Comparison of ENCODE assay signal across 9 cellular contexts in the genomic region with DNA sequence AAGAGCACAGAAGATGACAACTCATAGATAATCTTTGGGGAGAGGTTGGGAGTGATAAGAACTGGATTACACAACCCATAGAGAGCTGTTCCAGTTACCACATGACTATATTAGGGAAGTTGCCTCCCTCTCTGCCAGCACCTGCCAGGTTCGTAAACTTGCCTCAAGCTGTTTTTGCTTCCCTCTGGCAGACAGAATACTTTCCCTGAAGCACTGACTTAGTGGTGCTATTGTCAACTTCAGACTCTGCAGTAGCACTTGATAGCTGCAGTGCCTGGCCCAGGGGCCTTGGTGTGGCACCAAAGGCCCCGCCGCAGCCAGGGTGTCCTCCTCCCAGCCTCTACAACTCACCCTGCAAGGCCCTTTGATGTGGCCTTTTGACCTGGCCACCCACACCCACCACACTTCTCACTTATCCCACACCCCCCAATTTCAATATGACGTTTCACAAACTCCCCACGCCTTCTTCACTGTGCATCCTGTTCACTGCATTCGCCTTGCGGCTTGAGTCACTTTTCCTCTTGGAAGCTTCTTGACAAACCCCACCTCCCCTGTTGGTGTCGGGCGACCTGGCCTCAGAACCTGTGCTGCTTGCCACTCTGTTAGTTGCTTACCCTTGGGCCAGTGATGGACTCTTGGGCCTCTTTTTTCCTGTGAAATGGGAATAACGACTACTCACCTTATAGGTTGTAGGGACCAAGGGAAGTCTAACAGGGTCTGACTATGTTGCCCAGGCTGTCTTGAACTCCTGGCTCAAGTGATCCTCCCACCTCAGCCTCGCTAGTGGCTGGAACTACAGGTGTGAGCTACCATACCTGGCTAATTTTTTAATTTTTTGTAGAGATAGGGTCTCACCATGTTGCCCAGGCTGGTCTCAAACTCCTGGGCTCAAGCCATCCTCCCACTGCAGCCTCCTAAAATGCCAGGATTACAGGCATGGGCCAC. TPM values are rescaled to one million over a fixed set of nuclear protein-coding genes. Genes with fewer than 3 reads are reported as not detected.
DNase-seq lines count a peak whose midpoint lies in the region; FAIRE-seq and TF ChIP-seq lines count a peak whose summit lies in the region.
"Had no signal": no experiment of that assay in that cellular context is flagged by ENCODE, and none has a peak within 500 bp of the region (broad histone marks: within the 10 kb centered on the region; RNA-seq: fewer than 3 reads in every experiment).

No MANE protein-coding gene starts in this region.

- peak overlapping the region in 1 of 2 experiments; percentile 84; a peak in 1 of 4 replicates for H3K4me2 ChIP-seq in H1 (ENCODE audit: insufficient read depth in 1 of 2, low read depth in 2 of 2, low read length in 2 of 2)

- no peak for FAIRE-seq in H1 (lab: Jason Lieb, UNC)
- FAIRE-seq in urothelium cell line (lab: Jason Lieb, UNC): no peak

- no peak for TF ChIP-seq POLR2A in H1 (IDR thresholded peaks at IDR 0.05; ENCODE audit: control extremely low read depth in 1 of 2, low read depth in 2 of 2, low read length in 2 of 2)

- no peak for TF ChIP-seq EP300 in H1 (IDR thresholded peaks at IDR 0.05; ENCODE audit: borderline replicate concordance in 1 of 2, low read depth in 2 of 2, low read length in 2 of 2)

- peak overlapping the region; percentile 99 for H3K18ac ChIP-seq in H1 (ENCODE audit: extremely low read depth, low read length)

- H3K79me2 ChIP-seq in H1 (ENCODE audit: control insufficient read depth in 1 of 2, insufficient read depth in 2 of 2, low read length in 2 of 2): peaks cover 0 to 6% of the 10 kb centered on the region in 2 experiments; a peak in 1 of 4 replicates

- no peaks in the 10 kb centered on the region for H3K27me3 ChIP-seq in H1 (replicated peaks in 1 of 4; ENCODE audit: control insufficient read depth in 3 of 4, extremely low read depth in 1 of 4, insufficient read depth in 3 of 4, low read length in 3 of 4)

- peak overlapping the region; percentile 100 for H2AK5ac ChIP-seq in H1 (ENCODE audit: low read depth, low read length)

- H2BK20ac ChIP-seq in H1 (ENCODE audit: low read length): peak overlapping the region; percentile 100

- peak overlapping the region; percentile 100 for H2BK12ac ChIP-seq in H1 (ENCODE audit: low read depth, low read length)

- H3K79me1 ChIP-seq in H1 (ENCODE audit: low read depth, low read length): 0 out of 2 replicates have a peak, but pooled peaks cover 2% of the 10 kb centered on the region

- DNase-seq in activated CD4-positive, alpha-beta T cell treated with anti-CD3 and anti-CD28 coated beads, Interleukin-2, amount 50 U/mL, for 48 hours: peak; percentile 2 to 13
- DNase-seq in activated CD4-positive, alpha-beta T cell treated with anti-CD3 and anti-CD28 coated beads for 1 hour: no peak
- DNase-seq in NOMO-1 treated with DMSO at 0.1 percent for 48 hours (lab: John Stamatoyannopoulos, UW; ENCODE audit: unreplicated experiment): peak; percentile 19
- no peak for DNase-seq in H1 (ENCODE audit: low read depth in 1 of 2, low spot score in 2 of 2)
- peak; percentile 1 to 6 for DNase-seq in stimulated activated CD8-positive, alpha-beta memory T cell treated with anti-CD3 and anti-CD28 coated beads, Interleukin-2, amount 100 ng/mL, for 48 hours (ENCODE audit: low read depth in 2 of 2)
- DNase-seq in urothelium cell line (ENCODE audit: low spot score): no peak
- no peak for DNase-seq in HK-2 (ENCODE audit: unreplicated experiment)
- no peak for DNase-seq in GM13976 (ENCODE audit: low spot score)
- DNase-seq: activated CD4-positive, alpha-beta T cell treated with anti-CD3 and anti-CD28 coated beads for 48 hours had no signal

- peak overlapping the region; percentile 5 for H3K14ac ChIP-seq in H1 (ENCODE audit: insufficient read length)

- peak overlapping the region; percentile 98 for H4K5ac ChIP-seq in H1 (ENCODE audit: insufficient read length, low read depth, low read length)

- no peak overlapping the region for H3K9ac ChIP-seq in H1 (replicated peaks in 1 of 4; ENCODE audit: extremely low read depth in 1 of 4, low read depth in 3 of 4, low read length in 3 of 4)

- 0 out of 2 replicates have a peak overlapping the region, but pooled peaks have one; percentile 51 for H4K8ac ChIP-seq in H1 (ENCODE audit: extremely low read depth, insufficient read depth, low read length)

- CTCF ChIA-PET in H1 (lab: Charles Lee; ENCODE audit: partially characterized antibody): interaction anchor here (0.8 to 11.9 kb wide), 12 partner anchors 14 to 72 kb away, joined by 3 to 103 read pairs (median 4); no protein-coding TSS in a partner anchor

- H3K56ac ChIP-seq in H1 (replicated peaks; ENCODE audit: insufficient read length, low read depth, low read length): peak overlapping the region; percentile 22

- no peaks in the 10 kb centered on the region for H4K20me1 ChIP-seq in H1 (replicated peaks in 1 of 2; ENCODE audit: control insufficient read depth in 1 of 2, insufficient read depth in 2 of 2, low read length in 2 of 2)

- TF ChIP-seq RAD21 in H1 (IDR thresholded peaks at IDR 0.05 in 1 of 2, conservative IDR thresholded peaks at IDR 0.05 in 1 of 2; ENCODE audit: low read depth in 2 of 2, low read length in 2 of 2): no peak

- H2AFZ ChIP-seq in H1 (ENCODE audit: low read length): no peak overlapping the region

- TF ChIP-seq CTCF in H1 (IDR thresholded peaks at IDR 0.05; ENCODE audit: control extremely low read depth in 1 of 3, insufficient read depth in 1 of 3, low read depth in 1 of 3, low read length in 3 of 3): no peak
- TF ChIP-seq CTCF in GM13976 (IDR thresholded peaks at IDR 0.05; ENCODE audit: borderline replicate concordance, control extremely low read depth, extremely low read depth, insufficient read depth, missing control alignments): no peak

- WGBS in H1 (ENCODE audit: extremely low coverage in 1 of 2, insufficient coverage in 1 of 2, insufficient read length in 1 of 2, insufficient replicate concordance in 2 of 2, low coverage in 1 of 2, low lambda C conversion rate in 2 of 2, missing lambda C conversion rate in 1 of 2), 2 experiments: 76 to 100% methylated on average over 2 to 11 of the region's 11 CpGs

- H2BK5ac ChIP-seq in H1 (ENCODE audit: low read depth, low read length): peak overlapping the region; percentile 100

- peaks cover 3% of the 10 kb centered on the region for H3K23me2 ChIP-seq in H1 (ENCODE audit: low read depth, low read length)

- H3K4ac ChIP-seq in H1 (replicated peaks; ENCODE audit: insufficient read length, low read depth, low read length): peak overlapping the region; percentile 23

- no peak overlapping the region; the same call in 1 of the 2 replicates for H2BK15ac ChIP-seq in H1 (ENCODE audit: low read length)

- H3K27ac ChIP-seq in H1 (ENCODE audit: low read depth, low read length): peak overlapping the region; percentile 96

- H3K4me3 ChIP-seq in H1 (ENCODE audit: extremely low read depth in 1 of 4, insufficient read depth in 2 of 4, low read depth in 3 of 4, low read length in 4 of 4): no peak overlapping the region

- no peaks in the 10 kb centered on the region for H3K9me3 ChIP-seq in H1 (ENCODE audit: insufficient read depth in 2 of 2, low read depth in 1 of 2, low read length in 1 of 2)

- H3K4me1 ChIP-seq in H1 (replicated peaks in 1 of 4; ENCODE audit: control insufficient read depth in 3 of 4, insufficient read depth in 4 of 4, low read length in 3 of 4): peaks cover 29 to 51% (median 44%) of the 10 kb centered on the region in 4 experiments

- H3K23ac ChIP-seq in H1 (ENCODE audit: insufficient read length): no peak overlapping the region

- POLR2A ChIA-PET in H1 (lab: Charles Lee; ENCODE audit: partially characterized antibody): interaction anchor here (0.8 to 9.8 kb wide), 20 partner anchors 8 to 60 kb away, joined by 3 to 108 read pairs (median 8); a partner anchor contains a TSS

- H3K36me3 ChIP-seq in H1 (ENCODE audit: control insufficient read depth in 2 of 4, insufficient read depth in 4 of 4, low read length in 3 of 4): no peaks in the 10 kb centered on the region

- in situ Hi-C loops in GM13976 (cut with MboI; ENCODE audit: low sequenced_read_pairs, unreplicated experiment): no loop called here

- H2BK120ac ChIP-seq in H1 (replicated peaks; ENCODE audit: low read depth, low read length): peak overlapping the region; percentile 100

- peak overlapping the region; percentile 99 for H4K91ac ChIP-seq in H1 (replicated peaks; ENCODE audit: insufficient read length, low read length)

TF ChIP-seq in H1, 55 proteins besides CTCF, POLR2A, EP300 and RAD21:
- TF ChIP-seq, protein P1, sequence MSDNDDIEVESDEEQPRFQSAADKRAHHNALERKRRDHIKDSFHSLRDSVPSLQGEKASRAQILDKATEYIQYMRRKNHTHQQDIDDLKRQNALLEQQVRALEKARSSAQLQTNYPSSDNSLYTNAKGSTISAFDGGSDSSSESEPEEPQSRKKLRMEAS (IDR thresholded peaks at IDR 0.05): 0 out of 2 replicates have a peak, but pooled peaks have one; percentile 18
- TF ChIP-seq POU5F1 (IDR thresholded peaks at IDR 0.05; ENCODE audit: low read depth, low read length) (no peak), RXRA (IDR thresholded peaks at IDR 0.05; ENCODE audit: insufficient read depth, low read depth, low read length) (no peak)

RNA-seq across cellular contexts. Expression of a gene that starts 50.2 kb away (rescaled TPM):
- total RNA-seq in H1 (2021; fragmentation: NEBNext Ultra II Directional; extraction: Animal tissue kit (Norgen Biotek cat#: 25700)): 925 and 945 TPM in 2 replicates
- 638 and 872 TPM in 2 replicates for polyA plus RNA-seq in H1 (2011; rRNA removed)
- polyA plus RNA-seq in H1 (2011; cell fraction: cytosol; rRNA removed): 613 TPM
- polyA plus RNA-seq in H1 (2011; cell fraction: nucleus; rRNA removed): 1,168 TPM
- polyA plus RNA-seq in H1 (2012, experiment 1 of 2): 630 to 776 TPM (median 695 TPM) in 4 replicates
- 245 TPM for polyA plus RNA-seq in H1 (2012, experiment 2 of 2)
- 1,216 TPM for polyA plus RNA-seq in H1 (2013, experiment 1 of 2)
- 1,270 TPM for polyA plus RNA-seq in H1 (2013, experiment 2 of 2)
- 937 and 993 TPM in 2 replicates for polyA minus RNA-seq in H1 (2011; rRNA and poly(A)+ RNA removed)
- polyA minus RNA-seq in H1 (2011; cell fraction: cytosol; rRNA and poly(A)+ RNA removed): 707 TPM
- 436 TPM for polyA minus RNA-seq in H1 (2011; cell fraction: nucleus; rRNA and poly(A)+ RNA removed)

Comparison
In these comparisons a context has a peak if more than half of its experiments do, and no peak if none do; other contexts are left out.
1. DNase-seq: peak in activated CD4-positive, alpha-beta T cell treated with anti-CD3 and anti-CD28 coated beads, Interleukin-2, amount 50 U/mL, for 48 hours (2 of 2), NOMO-1 treated with DMSO at 0.1 percent for 48 hours (single experiment) and stimulated activated CD8-positive, alpha-beta memory T cell treated with anti-CD3 and anti-CD28 coated beads, Interleukin-2, amount 100 ng/mL, for 48 hours (2 of 2); none in activated CD4-positive, alpha-beta T cell treated with anti-CD3 and anti-CD28 coated beads for 1 hour (single experiment), H1 (0 of 2), urothelium cell line (single experiment), HK-2 (single experiment) and GM13976 (single experiment).